Comparison of ENCODE assay signal across 8 cellular contexts in the genomic region with DNA sequence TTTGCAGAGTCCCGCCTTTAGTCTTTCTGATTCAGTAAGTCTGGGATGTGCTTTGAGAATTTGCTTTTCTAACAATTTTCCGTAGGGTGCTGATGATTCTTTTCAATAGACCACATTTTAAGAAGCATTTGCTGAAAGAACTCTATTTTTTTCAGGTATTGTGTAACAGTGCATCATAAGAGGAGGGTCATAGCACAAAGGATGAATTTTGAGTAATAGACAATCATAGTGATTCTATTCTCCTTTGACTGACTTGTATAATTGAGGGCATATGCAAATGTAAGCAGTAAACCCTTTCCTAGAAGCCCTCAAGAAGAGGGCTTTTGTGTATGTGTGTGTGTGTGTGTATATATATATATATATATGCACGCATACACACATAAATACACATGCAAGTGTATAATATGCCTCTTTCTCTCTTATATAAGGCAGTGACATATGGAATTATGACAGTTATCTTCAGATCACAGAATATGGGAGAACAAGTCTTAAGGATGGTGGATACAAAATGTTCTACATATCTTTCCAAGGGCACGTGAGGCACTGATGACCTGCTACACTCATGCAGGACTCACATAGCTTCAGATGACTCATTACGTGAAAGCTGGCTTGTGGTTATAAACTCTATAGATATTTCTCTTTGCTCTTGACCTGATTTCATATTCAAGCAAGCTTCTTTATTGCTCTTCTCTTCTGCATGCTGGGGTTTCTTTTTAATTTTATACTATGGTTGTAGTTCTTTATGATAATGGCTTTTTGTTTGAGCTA. TPM values are rescaled to one million over a fixed set of nuclear protein-coding genes. Genes with fewer than 3 reads are reported as not detected.
DNase-seq lines count a peak whose midpoint lies in the region; ATAC-seq and TF ChIP-seq lines count a peak whose summit lies in the region.

No MANE protein-coding gene starts in this region.

- DNase-seq in Daoy (ENCODE audit: low read depth) (peak; percentile 77), astrocyte of the spinal cord (ENCODE audit: low read depth, low spot score) (peak; percentile 87), HUDEP-2 (lab: John Stamatoyannopoulos, UW; ENCODE audit: unreplicated experiment in 76 of 76) (no peak), Right ventricle myocardium inferior (ENCODE audit: missing footprints) (no peak), vagina (ENCODE audit: extremely low spot score in 2 of 2) (no peak)
- DNase-seq in stimulated activated effector memory CD8-positive, alpha-beta T cell treated with anti-CD3 and anti-CD28 coated beads, Interleukin-12 subunit alpha, Interleukin-12 subunit beta, amount 100 ng/mL, for 72 hours (ENCODE audit: low spot score in 2 of 2): no peak

- no peaks in the 10 kb centered on the region for H3K9me3 Mint-ChIP-seq in stimulated activated effector memory CD8-positive, alpha-beta T cell treated with anti-CD3 and anti-CD28 coated beads, Interleukin-12 subunit alpha, Interleukin-12 subunit beta, amount 100 ng/mL, for 72 hours

- no peak for TF ChIP-seq POLR2A in vagina (IDR thresholded peaks at IDR 0.05)

- no peaks in the 10 kb centered on the region for H3K36me3 Mint-ChIP-seq in stimulated activated effector memory CD8-positive, alpha-beta T cell treated with anti-CD3 and anti-CD28 coated beads, Interleukin-12 subunit alpha, Interleukin-12 subunit beta, amount 100 ng/mL, for 72 hours

- no peak overlapping the region for H3K4me3 Mint-ChIP-seq in stimulated activated effector memory CD8-positive, alpha-beta T cell treated with anti-CD3 and anti-CD28 coated beads, Interleukin-12 subunit alpha, Interleukin-12 subunit beta, amount 100 ng/mL, for 72 hours

- ATAC-seq in GM21367 (IDR thresholded peaks at IDR 0.05; ENCODE audit: unreplicated experiment) (peak; percentile 89), HG03460 (IDR thresholded peaks at IDR 0.05; ENCODE audit: unreplicated experiment) (peak; percentile 86), Right ventricle myocardium inferior (no peak)
- peak; percentile 77 for ATAC-seq in stimulated activated effector memory CD8-positive, alpha-beta T cell treated with anti-CD3 and anti-CD28 coated beads, Interleukin-12 subunit alpha, Interleukin-12 subunit beta, amount 100 ng/mL, for 72 hours

- H3K27ac ChIP-seq in vagina: no peak overlapping the region

- no peak for TF ChIP-seq CTCF in astrocyte of the spinal cord (IDR thresholded peaks at IDR 0.05; ENCODE audit: low read depth, low read length)
- TF ChIP-seq CTCF in vagina (IDR thresholded peaks at IDR 0.05): no peak

- H3K36me3 ChIP-seq in vagina: no peaks in the 10 kb centered on the region

- in situ Hi-C loops in astrocyte of the spinal cord (cut with HindIII; ENCODE audit: low sequenced_read_pairs): no loop called here

- no peaks in the 10 kb centered on the region for H3K9me3 ChIP-seq in vagina

- no peaks in the 10 kb centered on the region for H3K27me3 ChIP-seq in vagina

- no peaks in the 10 kb centered on the region for H3K4me1 ChIP-seq in vagina

- H3K4me3 ChIP-seq in astrocyte of the spinal cord (ENCODE audit: low read depth, low read length): no peak overlapping the region
- H3K4me3 ChIP-seq in vagina: peak overlapping the region in 1 of 2 donors; percentile 8

- intact Hi-C loops in Right ventricle myocardium inferior (cut with DNase I) (no loop called here), vagina (cut with DNase I) (loop anchor here (10.0 kb wide), 1 partner anchor 216 kb away; no protein-coding TSS in a partner anchor)

- H3K4me1 Mint-ChIP-seq in stimulated activated effector memory CD8-positive, alpha-beta T cell treated with anti-CD3 and anti-CD28 coated beads, Interleukin-12 subunit alpha, Interleukin-12 subunit beta, amount 100 ng/mL, for 72 hours: peaks cover 54% of the 10 kb centered on the region

- H3K27ac Mint-ChIP-seq in stimulated activated effector memory CD8-positive, alpha-beta T cell treated with anti-CD3 and anti-CD28 coated beads, Interleukin-12 subunit alpha, Interleukin-12 subunit beta, amount 100 ng/mL, for 72 hours: no peak overlapping the region

RNA-seq across cellular contexts. Expression of a gene that starts 6.5 kb away (rescaled TPM):
- 52.5 and 92.2 TPM in 2 replicates for total RNA-seq in Daoy (2014; rRNA removed; shearing (Covaris generic))
- total RNA-seq in Right ventricle myocardium inferior (29.9 TPM), vagina (78.1 TPM)

RNA-seq across cellular contexts. Expression of a gene that starts 54.2 kb away (rescaled TPM):
- not detected in 2 replicates for total RNA-seq in Daoy (2014; rRNA removed; shearing (Covaris generic))
- total RNA-seq in Right ventricle myocardium inferior (not detected), vagina (not detected)

Comparison
In these comparisons a context has a peak if more than half of its experiments do, and no peak if none do; other contexts are left out.
1. DNase-seq: peak in Daoy (single experiment) and astrocyte of the spinal cord (single experiment); none in stimulated activated effector memory CD8-positive, alpha-beta T cell treated with anti-CD3 and anti-CD28 coated beads, Interleukin-12 subunit alpha, Interleukin-12 subunit beta, amount 100 ng/mL, for 72 hours (0 of 2), HUDEP-2 (0 of 76), Right ventricle myocardium inferior (single experiment) and vagina (0 of 2).